ENCODE assay signal across 9 cellular contexts in the genomic region with DNA sequence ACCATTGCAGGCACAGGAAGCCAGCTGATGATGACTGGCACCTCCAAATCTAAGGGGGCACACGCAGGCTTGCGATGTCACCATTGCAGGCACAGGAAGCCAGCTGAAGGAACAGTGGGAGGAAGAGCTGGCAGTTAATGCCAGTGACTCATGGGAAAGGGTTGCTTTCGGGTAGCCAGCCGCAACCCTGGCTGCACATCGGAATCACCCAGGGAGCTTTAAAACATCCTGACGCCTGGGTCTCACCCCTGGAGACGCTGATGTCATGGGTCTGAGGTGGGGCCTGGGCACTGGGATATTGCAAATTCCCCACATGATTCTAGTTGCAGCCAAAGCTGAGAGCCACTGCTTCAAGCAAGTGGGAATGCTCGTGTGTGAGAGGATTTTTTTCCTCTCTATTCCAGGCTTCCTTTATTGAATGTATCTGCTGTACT. TPM values are rescaled to one million over a fixed set of nuclear protein-coding genes. Genes with fewer than 3 reads are reported as not detected.
DNase-seq lines count a peak whose midpoint lies in the region; ATAC-seq lines count a peak whose summit lies in the region.
"Had no signal": no experiment of that assay in that cellular context is flagged by ENCODE, and none has a peak within 500 bp of the region (broad histone marks: within the 10 kb centered on the region; RNA-seq: fewer than 3 reads in every experiment).

No MANE protein-coding gene starts in this region.

- no peak overlapping the region for H3K27ac Mint-ChIP-seq in activated T-helper 1 cell treated with anti-CD3 and anti-CD28 coated beads, Interleukin-12 subunit alpha, Interleukin-12 subunit beta, Interleukin-2, Interleukin-4 antibody, amounts not matched to agents 30 ng/mL and 10 ng/mL and 1 ng/mL, durations not matched to agents 14 hours and 24 hours and 36 hours

- intact Hi-C loops in activated T-helper 1 cell treated with anti-CD3 and anti-CD28 coated beads, Interleukin-12 subunit alpha, Interleukin-12 subunit beta, Interleukin-2, Interleukin-4 antibody, amounts not matched to agents 30 ng/mL and 10 ng/mL and 1 ng/mL, durations not matched to agents 14 hours and 24 hours and 36 hours (cut with micrococcal nuclease), result no loop called here

- no peaks in the 10 kb centered on the region for H3K27me3 Mint-ChIP-seq in activated T-helper 1 cell treated with anti-CD3 and anti-CD28 coated beads, Interleukin-12 subunit alpha, Interleukin-12 subunit beta, Interleukin-2, Interleukin-4 antibody, amounts not matched to agents 30 ng/mL and 10 ng/mL and 1 ng/mL, durations not matched to agents 14 hours and 24 hours and 36 hours (ENCODE audit: insufficient read depth)

- peaks cover 3% of the 10 kb centered on the region for H3K36me3 Mint-ChIP-seq in activated T-helper 1 cell treated with anti-CD3 and anti-CD28 coated beads, Interleukin-12 subunit alpha, Interleukin-12 subunit beta, Interleukin-2, Interleukin-4 antibody, amounts not matched to agents 30 ng/mL and 10 ng/mL and 1 ng/mL, durations not matched to agents 14 hours and 24 hours and 36 hours (ENCODE audit: low read depth)

- peak; percentile 92 for DNase-seq in HS-27A (ENCODE audit: low read depth)
- peak; percentile 84 for DNase-seq in amniotic stem cell (lab: John Stamatoyannopoulos, UW)
- DNase-seq in hepatic stellate cell (ENCODE audit: low spot score), result peak; percentile 74
- DNase-seq in stromal cell of bone marrow (ENCODE audit: low read depth), result peak; percentile 97
- DNase-seq in NK-92 treated with Interleukin-12 subunit alpha and Interleukin-12 subunit beta, amount 100 ng/mL, for 24 hours (lab: John Stamatoyannopoulos, UW), result no peak
- no peak for DNase-seq in activated T-helper 1 cell treated with anti-CD3 and anti-CD28 coated beads, Interleukin-12 subunit alpha, Interleukin-12 subunit beta, Interleukin-2, Interleukin-4 antibody, amounts not matched to agents 30 ng/mL and 10 ng/mL and 1 ng/mL, durations not matched to agents 14 hours and 24 hours and 36 hours (ENCODE audit: low spot score)
- no peak for DNase-seq in DMS153 treated with DMSO at 0.1 percent for 48 hours (lab: John Stamatoyannopoulos, UW; ENCODE audit: unreplicated experiment)

- H3K4me1 Mint-ChIP-seq in activated T-helper 1 cell treated with anti-CD3 and anti-CD28 coated beads, Interleukin-12 subunit alpha, Interleukin-12 subunit beta, Interleukin-2, Interleukin-4 antibody, amounts not matched to agents 30 ng/mL and 10 ng/mL and 1 ng/mL, durations not matched to agents 14 hours and 24 hours and 36 hours (ENCODE audit: low read depth), result peaks cover 71% of the 10 kb centered on the region

- H3K9me3 Mint-ChIP-seq in activated T-helper 1 cell treated with anti-CD3 and anti-CD28 coated beads, Interleukin-12 subunit alpha, Interleukin-12 subunit beta, Interleukin-2, Interleukin-4 antibody, amounts not matched to agents 30 ng/mL and 10 ng/mL and 1 ng/mL, durations not matched to agents 14 hours and 24 hours and 36 hours, result no peaks in the 10 kb centered on the region

- no peak overlapping the region for H3K4me3 Mint-ChIP-seq in activated T-helper 1 cell treated with anti-CD3 and anti-CD28 coated beads, Interleukin-12 subunit alpha, Interleukin-12 subunit beta, Interleukin-2, Interleukin-4 antibody, amounts not matched to agents 30 ng/mL and 10 ng/mL and 1 ng/mL, durations not matched to agents 14 hours and 24 hours and 36 hours

- no peak for ATAC-seq in GM19328 (IDR thresholded peaks at IDR 0.05; ENCODE audit: unreplicated experiment)

RNA-seq across cellular contexts. Expression of gene CCN6, which starts 16.1 kb away (rescaled TPM):
- total RNA-seq in activated T-helper 1 cell treated with anti-CD3 and anti-CD28 coated beads, Interleukin-12 subunit alpha, Interleukin-12 subunit beta, Interleukin-2, Interleukin-4 antibody, amounts not matched to agents 30 ng/mL and 10 ng/mL and 1 ng/mL, durations not matched to agents 14 hours and 24 hours and 36 hours, result 0.17 TPM in 1 of 2 replicates, not detected in the other
- total RNA-seq: mononuclear cell had no signal

RNA-seq across cellular contexts. Expression of gene TUBE1, which starts 49.5 kb away (rescaled TPM):
- total RNA-seq in activated T-helper 1 cell treated with anti-CD3 and anti-CD28 coated beads, Interleukin-12 subunit alpha, Interleukin-12 subunit beta, Interleukin-2, Interleukin-4 antibody, amounts not matched to agents 30 ng/mL and 10 ng/mL and 1 ng/mL, durations not matched to agents 14 hours and 24 hours and 36 hours, result 24.4 and 26.2 TPM in 2 replicates

RNA-seq across cellular contexts. Expression of gene FAM229B, which starts 49.6 kb away (rescaled TPM):
- 1.1 and 2.2 TPM in 2 replicates for total RNA-seq in activated T-helper 1 cell treated with anti-CD3 and anti-CD28 coated beads, Interleukin-12 subunit alpha, Interleukin-12 subunit beta, Interleukin-2, Interleukin-4 antibody, amounts not matched to agents 30 ng/mL and 10 ng/mL and 1 ng/mL, durations not matched to agents 14 hours and 24 hours and 36 hours

Comparison
In these comparisons a context has a peak if more than half of its experiments do, and no peak if none do; other contexts are left out.
1. DNase-seq: peak in HS-27A (single experiment), amniotic stem cell (single experiment), hepatic stellate cell (single experiment) and stromal cell of bone marrow (single experiment); none in NK-92 treated with Interleukin-12 subunit alpha and Interleukin-12 subunit beta, amount 100 ng/mL, for 24 hours (single experiment), activated T-helper 1 cell treated with anti-CD3 and anti-CD28 coated beads, Interleukin-12 subunit alpha, Interleukin-12 subunit beta, Interleukin-2, Interleukin-4 antibody, amounts not matched to agents 30 ng/mL and 10 ng/mL and 1 ng/mL, durations not matched to agents 14 hours and 24 hours and 36 hours (single experiment) and DMS153 treated with DMSO at 0.1 percent for 48 hours (single experiment).